ENCODE assay signal across 25 cellular contexts in genomic region chr15:38593523-38593922, GRCh38. TPM values are rescaled to one million over a fixed set of nuclear protein-coding genes. Genes with fewer than 3 reads are reported as not detected.
DNase-seq lines count a peak whose midpoint lies in the region; TF ChIP-seq lines count a peak whose summit lies in the region.
"Had no signal": no experiment of that assay in that cellular context is flagged by ENCODE, and none has a peak within 500 bp of the region (broad histone marks: within the 10 kb centered on the region; RNA-seq: fewer than 3 reads in every experiment).

No MANE protein-coding gene starts in this region.

- H3K4me3 ChIP-seq in MG63 (no peak overlapping the region), fibroblast of the aortic adventitia (ENCODE audit: low read depth, low read length) (no peak overlapping the region), stomach (no peak overlapping the region)
- H3K4me3 ChIP-seq: GM12878, left ventricle myocardium inferior, right lobe of liver, SJSA1, tibial nerve had no signal

- no peaks in the 10 kb centered on the region for H3K36me3 ChIP-seq in MG63
- no peaks in the 10 kb centered on the region for H3K36me3 ChIP-seq in stomach
- H3K36me3 ChIP-seq: left ventricle myocardium inferior, right lobe of liver, SJSA1, tibial nerve had no signal

- H3K9me3 ChIP-seq in MG63 (no peaks in the 10 kb centered on the region), stomach (no peaks in the 10 kb centered on the region)
- H3K9me3 ChIP-seq: left ventricle myocardium inferior, right lobe of liver, SJSA1, tibial nerve had no signal

- intact Hi-C loops in stomach (cut with DNase I; ENCODE audit: low total_unique reads) = no loop called here

- WGBS in stomach, 5 donors = 26 to 40% (median 35%) methylated on average over 4 of the region's 4 CpGs

- DNase-seq in ELF-1 (ENCODE audit: low read depth, low spot score) (peak; percentile 55), MG63 (peak; percentile 4), fibroblast of the aortic adventitia (ENCODE audit: low read depth) (peak; percentile 20), stomach (peak; percentile 41), NCI-H510A treated with DMSO at 0.1 percent for 48 hours (lab: John Stamatoyannopoulos, UW) (no peak), amniotic stem cell (lab: John Stamatoyannopoulos, UW) (no peak)
- DNase-seq in NK-92 treated with Interleukin-12 subunit alpha and Interleukin-12 subunit beta, amount 100 ng/mL, for 24 hours (lab: John Stamatoyannopoulos, UW) = no peak
- no peak for DNase-seq in stimulated activated CD4-positive, alpha-beta T cell treated with anti-CD3 and anti-CD28 coated beads, Interleukin-4, amount 100 ng/mL, for 1 hour
- DNase-seq: activated CD8-positive, alpha-beta T cell treated with anti-CD3 and anti-CD28 coated beads, Interleukin-2, amount 10 ng/mL, durations not matched to agents 7 days and 5 days; activated gamma-delta T cell; activated T-cell treated with anti-CD3 and anti-CD28 coated beads for 4 hours; CD4-positive, alpha-beta T cell; effector CD4-positive, alpha-beta T cell; foreskin keratinocyte; GOT3; hippocampal formation; immature natural killer cell; left ventricle myocardium inferior; NCI-H446; right lobe of liver; T-helper 2 cell had no signal

- TF ChIP-seq CTCF in fibroblast of the aortic adventitia (IDR thresholded peaks at IDR 0.05; ENCODE audit: insufficient read depth, low read length) = no peak
- TF ChIP-seq CTCF in stomach (IDR thresholded peaks at IDR 0.05) = no peak

- no peak for TF ChIP-seq POLR2A in stomach (IDR thresholded peaks at IDR 0.05)

- no peak for TF ChIP-seq EP300 in stomach (IDR thresholded peaks at IDR 0.05)

- H3K27ac ChIP-seq in stomach = no peak overlapping the region
- H3K27ac ChIP-seq: foreskin keratinocyte, left ventricle myocardium inferior, right lobe of liver, SJSA1, tibial nerve had no signal

- no peaks in the 10 kb centered on the region for H3K4me1 ChIP-seq in stomach
- H3K4me1 ChIP-seq: foreskin keratinocyte, left ventricle myocardium inferior, right lobe of liver, SJSA1 had no signal

- H3K27me3 ChIP-seq in MG63 (no peaks in the 10 kb centered on the region), stomach (no peaks in the 10 kb centered on the region)
- H3K27me3 ChIP-seq: right lobe of liver, tibial nerve had no signal

RNA-seq across cellular contexts. Expression of gene RASGRP1, which starts 28.9 kb away (rescaled TPM):
- not detected in 2 replicates for total RNA-seq in MG63 (2014; rRNA removed; shearing (Covaris generic); ENCODE audit: low replicate concordance)
- total RNA-seq in fibroblast of the aortic adventitia (ENCODE audit: low replicate concordance) = 0.09 TPM in 1 of 2 replicates, not detected in the other
- total RNA-seq in stomach = 10 to 100 TPM in 1 of 5 donors, 1 to 10 TPM in 3, under 1 TPM in 1; 0.29 to 12.3 (median 4.3) TPM
- polyA plus RNA-seq in stomach = 1 to 10 TPM in 1 of 3 donors, under 1 TPM in 2; 0.46 to 1.7 (median 0.62) TPM
- total RNA-seq: foreskin keratinocyte, LHCN-M2, SJSA1 had no signal
- polyA plus RNA-seq: foreskin keratinocyte had no signal

Comparison
In these comparisons a context has a peak if more than half of its experiments do, and no peak if none do; other contexts are left out.
1. DNase-seq: peak in ELF-1 (single experiment), MG63 (single experiment), fibroblast of the aortic adventitia (single experiment) and stomach (single experiment); none in NCI-H510A treated with DMSO at 0.1 percent for 48 hours (single experiment), amniotic stem cell (single experiment), NK-92 treated with Interleukin-12 subunit alpha and Interleukin-12 subunit beta, amount 100 ng/mL, for 24 hours (single experiment) and stimulated activated CD4-positive, alpha-beta T cell treated with anti-CD3 and anti-CD28 coated beads, Interleukin-4, amount 100 ng/mL, for 1 hour (single experiment).